In the genomic region with DNA sequence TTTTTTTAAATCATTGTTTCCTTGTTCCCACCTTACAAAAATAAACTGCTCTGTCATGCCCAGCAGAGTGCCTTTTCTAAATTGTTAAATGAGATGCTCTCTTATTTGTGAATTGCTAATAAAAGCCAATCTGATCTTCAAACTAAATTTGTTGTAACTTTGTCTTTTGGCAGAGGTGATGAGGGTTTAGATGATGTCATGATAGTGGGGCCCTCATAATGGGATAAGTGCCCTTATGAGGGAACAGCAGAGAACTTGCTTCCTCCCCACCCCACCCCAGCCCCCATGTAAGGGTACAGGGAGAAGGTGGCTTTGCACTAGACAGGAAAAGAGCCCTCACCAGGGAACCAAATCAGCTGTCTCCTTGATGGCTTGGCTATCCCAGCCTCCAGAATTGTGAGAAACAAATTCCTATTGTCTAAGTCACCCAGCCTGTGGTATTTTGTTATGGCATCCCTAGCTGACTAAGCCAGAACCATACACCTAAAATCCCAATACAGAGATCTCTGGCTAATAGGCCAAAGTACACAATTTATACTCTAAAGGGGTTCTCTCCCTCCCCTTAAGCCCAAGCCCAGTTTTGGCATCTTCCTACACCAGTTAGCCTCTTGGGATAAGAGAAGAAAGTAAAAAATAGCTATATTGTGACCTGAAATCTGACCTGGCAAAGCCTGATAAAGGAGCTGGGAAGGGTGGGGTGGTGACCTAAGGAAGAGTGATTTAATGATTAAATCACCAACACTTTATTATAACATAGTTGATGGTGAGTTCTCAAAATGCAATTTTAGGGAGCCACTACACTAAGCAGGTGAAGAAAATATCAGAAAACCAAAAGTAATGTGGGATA, we compare ENCODE assay signal across 11 cellular contexts. TPM values are rescaled to one million over a fixed set of nuclear protein-coding genes. Genes with fewer than 3 reads are reported as not detected.
DNase-seq lines count a peak whose midpoint lies in the region; ATAC-seq and TF ChIP-seq lines count a peak whose summit lies in the region.
"Had no signal": no experiment of that assay in that cellular context is flagged by ENCODE, and none has a peak within 500 bp of the region (broad histone marks: within the 10 kb centered on the region; RNA-seq: fewer than 3 reads in every experiment).

No MANE protein-coding gene starts in this region.

- no peaks in the 10 kb centered on the region for H3K9me3 ChIP-seq in upper lobe of right lung

- H3K27ac Mint-ChIP-seq in T-helper 2 cell treated with Interferon-gamma antibody and Interleukin-4, amounts not matched to agents 5 μg/mL and 100 μg/mL, for 36 hours: peak overlapping the region; percentile 9

- peak overlapping the region; percentile 47 for H3K27ac ChIP-seq in upper lobe of right lung

- H3K36me3 ChIP-seq in upper lobe of right lung: no peaks in the 10 kb centered on the region

- H3K4me3 Mint-ChIP-seq in T-helper 2 cell treated with Interferon-gamma antibody and Interleukin-4, amounts not matched to agents 5 μg/mL and 100 μg/mL, for 36 hours: no peak overlapping the region
- H3K4me3 Mint-ChIP-seq: stimulated activated memory B cell treated with anti-CD40 and anti-IgM and Interleukin-4, amounts not matched to agents 10 μg/mL and 1 μg/mL and 100 μg/mL, for 72 hours had no signal

- H3K36me3 Mint-ChIP-seq in T-helper 2 cell treated with Interferon-gamma antibody and Interleukin-4, amounts not matched to agents 5 μg/mL and 100 μg/mL, for 36 hours (ENCODE audit: low read depth): no peaks in the 10 kb centered on the region
- H3K36me3 Mint-ChIP-seq: stimulated activated memory B cell treated with anti-CD40 and anti-IgM and Interleukin-4, amounts not matched to agents 10 μg/mL and 1 μg/mL and 100 μg/mL, for 72 hours had no signal

- no peak overlapping the region for H3K4me3 ChIP-seq in upper lobe of right lung

- DNase-seq in T-helper 2 cell treated with Interferon-gamma antibody and Interleukin-4, amounts not matched to agents 5 μg/mL and 100 μg/mL, for 36 hours (ENCODE audit: low spot score): no peak
- no peak for DNase-seq in T-helper 2 cell
- DNase-seq in fibroblast of peridontal ligament (ENCODE audit: extremely low read depth): peak; percentile 63
- DNase-seq in upper lobe of right lung: no peak
- DNase-seq in DMS114 treated with DMSO at 0.1 percent for 48 hours (lab: John Stamatoyannopoulos, UW; ENCODE audit: unreplicated experiment): no peak
- DNase-seq in Kasumi-1 (lab: John Stamatoyannopoulos, UW): no peak
- DNase-seq: activated CD4-positive, alpha-beta T cell treated with anti-CD3 and anti-CD28 coated beads, Interleukin-2, amount 50 U/mL, for 4 hours; cortex of kidney had no signal

- H3K4me1 ChIP-seq in upper lobe of right lung: peaks cover 22% of the 10 kb centered on the region

- no peaks in the 10 kb centered on the region for H3K27me3 ChIP-seq in upper lobe of right lung

- H3K9me3 Mint-ChIP-seq in T-helper 2 cell treated with Interferon-gamma antibody and Interleukin-4, amounts not matched to agents 5 μg/mL and 100 μg/mL, for 36 hours: no peaks in the 10 kb centered on the region
- H3K9me3 Mint-ChIP-seq: stimulated activated memory B cell treated with anti-CD40 and anti-IgM and Interleukin-4, amounts not matched to agents 10 μg/mL and 1 μg/mL and 100 μg/mL, for 72 hours had no signal

- H3K27me3 Mint-ChIP-seq in T-helper 2 cell treated with Interferon-gamma antibody and Interleukin-4, amounts not matched to agents 5 μg/mL and 100 μg/mL, for 36 hours (ENCODE audit: low read depth): peaks cover 15% of the 10 kb centered on the region
- H3K27me3 Mint-ChIP-seq: stimulated activated memory B cell treated with anti-CD40 and anti-IgM and Interleukin-4, amounts not matched to agents 10 μg/mL and 1 μg/mL and 100 μg/mL, for 72 hours had no signal

- TF ChIP-seq CTCF in upper lobe of right lung (IDR thresholded peaks at IDR 0.05): no peak

- intact Hi-C loops in upper lobe of right lung (cut with DNase I): no loop called here

- H3K4me1 Mint-ChIP-seq in T-helper 2 cell treated with Interferon-gamma antibody and Interleukin-4, amounts not matched to agents 5 μg/mL and 100 μg/mL, for 36 hours (ENCODE audit: low read depth): peaks cover 28% of the 10 kb centered on the region

- ATAC-seq in SK-N-SH treated with all-trans-retinoic acid at 6 μM for 48 hours (peak; percentile 76), upper lobe of right lung (no peak), GM21723 (IDR thresholded peaks at IDR 0.05; ENCODE audit: unreplicated experiment) (no peak)
- ATAC-seq: stimulated activated memory B cell treated with anti-CD40 and anti-IgM and Interleukin-4, amounts not matched to agents 10 μg/mL and 1 μg/mL and 100 μg/mL, for 72 hours had no signal

TF ChIP-seq in SK-N-SH treated with all-trans-retinoic acid at 6 μM for 48 hours, 23 proteins besides CTCF, POLR2A, EP300 and RAD21:
- no peak for TF ChIP-seq PPARA (CRISPR knock-in tag; IDR thresholded peaks at IDR 0.05; ENCODE audit: borderline replicate concordance)
- TF ChIP-seq BACH2 (CRISPR knock-in tag; IDR thresholded peaks at IDR 0.05; ENCODE audit: borderline replicate concordance): no peak
- TF ChIP-seq ZNF8 (CRISPR knock-in tag; IDR thresholded peaks at IDR 0.05): no peak
- TF ChIP-seq RARB (CRISPR knock-in tag; IDR thresholded peaks at IDR 0.05): no peak
- no peak for TF ChIP-seq TCF4 (CRISPR knock-in tag; IDR thresholded peaks at IDR 0.05; ENCODE audit: borderline replicate concordance)
- TF ChIP-seq ARNTL (CRISPR knock-in tag; IDR thresholded peaks at IDR 0.05; ENCODE audit: borderline replicate concordance, low read depth): no peak
TF ChIP-seq in SK-N-SH treated with all-trans-retinoic acid at 6 μM for 48 hours: peak in this region for 0.

RNA-seq across cellular contexts. Expression of a gene that starts 40.3 kb away (rescaled TPM):
- total RNA-seq in upper lobe of right lung: 139 TPM
